In the genomic region with DNA sequence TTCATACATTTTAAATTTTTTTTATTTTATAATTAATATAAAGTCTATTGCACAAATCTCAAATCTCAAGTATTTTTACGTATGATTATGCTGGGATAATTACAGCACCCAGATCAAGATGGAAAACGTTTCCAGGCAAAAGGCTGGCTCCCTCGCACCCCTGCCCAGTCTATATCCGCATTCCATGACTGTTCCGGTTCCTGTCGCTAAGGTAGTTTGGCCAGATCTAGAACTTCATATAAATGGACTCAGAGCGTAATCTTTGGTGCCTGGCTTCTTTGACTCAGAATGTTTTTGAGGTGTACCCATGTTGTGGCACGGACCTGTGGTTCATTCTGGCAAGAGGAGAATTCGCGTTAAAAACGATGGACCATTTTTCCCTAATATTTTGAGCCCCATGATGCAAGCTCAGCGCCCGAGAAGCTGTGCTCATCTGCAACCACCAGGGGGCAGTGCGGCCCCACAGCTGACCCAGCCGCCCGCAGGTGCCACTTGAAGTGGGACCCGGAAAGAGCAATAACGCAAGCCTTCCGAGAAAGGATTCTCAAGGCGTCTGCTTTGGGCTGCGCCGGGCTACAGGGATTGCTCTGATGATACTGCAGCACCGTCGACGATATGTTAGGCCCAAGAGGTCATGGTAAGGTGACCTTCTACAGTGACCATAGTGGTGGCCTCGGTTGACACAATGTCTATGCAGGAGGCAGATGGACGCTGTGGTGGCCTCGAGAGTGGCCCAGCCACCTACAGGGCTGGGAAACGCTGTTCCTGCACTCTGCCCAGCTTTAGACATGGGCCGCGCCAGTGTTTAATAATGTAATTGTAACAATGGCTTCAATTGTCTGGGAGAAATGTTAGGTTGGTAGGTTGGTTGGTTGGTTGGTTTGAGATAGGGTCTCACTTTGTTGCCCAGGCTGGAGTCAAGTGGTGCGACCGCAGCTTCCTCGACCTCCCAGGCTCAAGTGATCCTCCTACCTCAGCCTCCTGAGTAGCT, we compare ENCODE assay signal across 7 cellular contexts.
DNase-seq lines count a peak whose midpoint lies in the region; ATAC-seq and TF ChIP-seq lines count a peak whose summit lies in the region.

No MANE protein-coding gene starts in this region.

- H3K4me1 ChIP-seq in heart left ventricle = peaks cover 0 to 19% (median 7%) of the 10 kb centered on the region in 12 donors
- H3K4me1 ChIP-seq in vagina = no peaks in the 10 kb centered on the region

- H2AFZ ChIP-seq in SU-DHL-6 (ENCODE audit: low read depth, low read length, severe bottlenecking) = peak overlapping the region; percentile 97

- H4K20me1 ChIP-seq in SU-DHL-6 (ENCODE audit: low read depth, low read length) = no peaks in the 10 kb centered on the region

- H3K36me3 ChIP-seq in MG63 (no peaks in the 10 kb centered on the region), SU-DHL-6 (ENCODE audit: low read length) (no peaks in the 10 kb centered on the region), heart left ventricle (no peaks in the 10 kb centered on the region), vagina (no peaks in the 10 kb centered on the region)

- H3F3A ChIP-seq in SU-DHL-6 (ENCODE audit: insufficient read depth) = no peaks in the 10 kb centered on the region

- peaks cover 5% of the 10 kb centered on the region for H3K27me3 Mint-ChIP-seq in activated naive CD8-positive, alpha-beta T cell treated with anti-CD3 and anti-CD28 coated beads, Interleukin-2, amount 10 ng/mL, durations not matched to agents 7 days and 5 days

- no peak overlapping the region for H3K27ac Mint-ChIP-seq in activated naive CD8-positive, alpha-beta T cell treated with anti-CD3 and anti-CD28 coated beads, Interleukin-2, amount 10 ng/mL, durations not matched to agents 7 days and 5 days

- H3K4me2 ChIP-seq in SU-DHL-6 (ENCODE audit: low read depth, low read length, poor library complexity, severe bottlenecking) = peak overlapping the region; percentile 44

- no peaks in the 10 kb centered on the region for H3K9me3 Mint-ChIP-seq in activated naive CD8-positive, alpha-beta T cell treated with anti-CD3 and anti-CD28 coated beads, Interleukin-2, amount 10 ng/mL, durations not matched to agents 7 days and 5 days

- TF ChIP-seq CTCF in GM12874 (IDR thresholded peaks at IDR 0.05; ENCODE audit: insufficient read depth, low read depth, low read length) (peak; percentile 95), SU-DHL-6 (IDR thresholded peaks at IDR 0.05; ENCODE audit: insufficient read depth, low read length, poor library complexity, severe bottlenecking) (peak; percentile 91), heart left ventricle (IDR thresholded peaks at IDR 0.05) (peak; percentile 91 to 98 (median 95)), vagina (IDR thresholded peaks at IDR 0.05) (peak; percentile 77 to 89 (median 89))

- no peaks in the 10 kb centered on the region for H3K79me2 ChIP-seq in SU-DHL-6 (ENCODE audit: insufficient read depth, low read length)

- peak; percentile 84 for ATAC-seq in activated naive CD8-positive, alpha-beta T cell treated with anti-CD3 and anti-CD28 coated beads, Interleukin-2, amount 10 ng/mL, durations not matched to agents 7 days and 5 days (ENCODE audit: low read depth)
- ATAC-seq in heart left ventricle = peak; percentile 45 to 86 (median 83)

- no peak overlapping the region for H3K4me3 ChIP-seq in MG63
- no peak overlapping the region for H3K4me3 ChIP-seq in SU-DHL-6 (ENCODE audit: insufficient read depth, low read length, poor library complexity, severe bottlenecking)
- H3K4me3 ChIP-seq in heart left ventricle = peak overlapping the region in 1 of 12 donors; percentile 5
- no peak overlapping the region for H3K4me3 ChIP-seq in vagina

- DNase-seq in MG63 = peak; percentile 59
- DNase-seq in activated naive CD8-positive, alpha-beta T cell treated with anti-CD3 and anti-CD28 coated beads, Interleukin-2, amount 10 ng/mL, durations not matched to agents 7 days and 5 days = peak; percentile 89
- peak; percentile 60 to 84 (median 66) for DNase-seq in heart left ventricle
- DNase-seq in pulmonary artery endothelial cell (ENCODE audit: low read depth, low spot score) = peak; percentile 17
- DNase-seq in vagina (ENCODE audit: extremely low spot score in 2 of 2) = no peak

- intact Hi-C loops in heart left ventricle (cut with DNase I) = loop anchor here (1.0 to 10.0 kb wide), 10 partner anchors 76 to 439 kb away; a partner anchor contains a TSS
- intact Hi-C loops in vagina (cut with DNase I) = loop anchor here (10.0 kb wide), 1 partner anchor 188 kb away; no protein-coding TSS in a partner anchor

- WGBS in heart left ventricle, 4 donors = 39 to 47% (median 44%) methylated on average over 27 to 34 of the region's 34 CpGs

- peak overlapping the region; percentile 8 for H3K4me3 Mint-ChIP-seq in activated naive CD8-positive, alpha-beta T cell treated with anti-CD3 and anti-CD28 coated beads, Interleukin-2, amount 10 ng/mL, durations not matched to agents 7 days and 5 days

- no peak for TF ChIP-seq POLR2A in heart left ventricle (IDR thresholded peaks at IDR 0.05)
- no peak for TF ChIP-seq POLR2A in vagina (IDR thresholded peaks at IDR 0.05)

- H3K27ac ChIP-seq in SU-DHL-6 (ENCODE audit: low read depth, low read length) = no peak overlapping the region
- H3K27ac ChIP-seq in heart left ventricle = peak overlapping the region in 1 of 12 donors; percentile 17
- no peak overlapping the region for H3K27ac ChIP-seq in vagina

- POLR2A ChIA-PET in activated naive CD8-positive, alpha-beta T cell treated with anti-CD3 and anti-CD28 coated beads, Interleukin-2, amount 10 ng/mL, durations not matched to agents 7 days and 5 days (lab: Charles Lee) = no interaction called here

- no peaks in the 10 kb centered on the region for H3K27me3 ChIP-seq in MG63
- H3K27me3 ChIP-seq in SU-DHL-6 (ENCODE audit: low read length) = no peaks in the 10 kb centered on the region
- H3K27me3 ChIP-seq in heart left ventricle = no peaks in the 10 kb centered on the region
- no peaks in the 10 kb centered on the region for H3K27me3 ChIP-seq in vagina

- peak overlapping the region; percentile 27; the same call in 1 of the 2 replicates for H3K9ac ChIP-seq in SU-DHL-6 (ENCODE audit: low read length)

- peaks cover 9% of the 10 kb centered on the region for H3K4me1 Mint-ChIP-seq in activated naive CD8-positive, alpha-beta T cell treated with anti-CD3 and anti-CD28 coated beads, Interleukin-2, amount 10 ng/mL, durations not matched to agents 7 days and 5 days

- no peaks in the 10 kb centered on the region for H3K9me3 ChIP-seq in MG63
- H3K9me3 ChIP-seq in SU-DHL-6 (ENCODE audit: insufficient read depth, low read length) = no peaks in the 10 kb centered on the region
- H3K9me3 ChIP-seq in heart left ventricle = no peaks in the 10 kb centered on the region
- H3K9me3 ChIP-seq in vagina = no peaks in the 10 kb centered on the region

- H3K9me2 ChIP-seq in SU-DHL-6 (replicated peaks; ENCODE audit: insufficient read depth, low read length) = no peaks in the 10 kb centered on the region

- no peaks in the 10 kb centered on the region for H3K36me3 Mint-ChIP-seq in activated naive CD8-positive, alpha-beta T cell treated with anti-CD3 and anti-CD28 coated beads, Interleukin-2, amount 10 ng/mL, durations not matched to agents 7 days and 5 days

Comparison
In these comparisons a context has a peak if more than half of its experiments do, and no peak if none do; other contexts are left out.
1. DNase-seq: peak in MG63 (single experiment), activated naive CD8-positive, alpha-beta T cell treated with anti-CD3 and anti-CD28 coated beads, Interleukin-2, amount 10 ng/mL, durations not matched to agents 7 days and 5 days (single experiment), heart left ventricle (5 of 5) and pulmonary artery endothelial cell (single experiment); none in vagina (0 of 2).
2. Peak in every context shown above with its lines, with median percentiles within 50 percentile points of each other: CTCF ChIP-seq.